In the genomic region with DNA sequence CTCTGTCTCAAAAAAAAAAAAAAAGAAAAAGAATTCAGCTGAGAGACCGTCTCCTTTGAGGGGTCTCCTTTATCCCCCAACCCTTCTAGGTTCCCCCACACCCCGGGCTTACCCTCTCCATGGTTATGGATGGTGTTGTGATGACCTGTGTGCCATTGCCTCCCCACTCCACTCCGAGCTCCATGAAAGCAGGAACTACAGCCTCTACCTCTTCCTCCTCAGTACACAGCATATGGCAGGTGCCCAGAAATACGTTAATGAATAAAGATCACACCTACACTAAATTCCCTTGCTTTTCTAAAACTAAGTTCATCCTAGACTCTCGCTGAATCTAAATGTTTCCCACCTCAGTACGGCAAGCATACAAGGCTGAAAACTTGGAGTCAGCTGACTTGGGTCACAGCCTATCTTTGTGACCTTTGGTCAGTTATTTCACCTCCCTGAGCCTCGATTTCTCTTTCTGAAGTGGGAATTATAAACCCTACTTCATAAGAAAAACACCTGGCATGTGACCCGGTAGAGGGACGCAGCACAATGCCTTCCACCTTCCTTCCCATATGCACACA, we compare ENCODE assay signal across 1 cellular context.
TF ChIP-seq lines count a peak whose summit lies in the region.

No MANE protein-coding gene starts in this region.

TF ChIP-seq in HCT116, 20 proteins besides CTCF, POLR2A, EP300 and RAD21 (continued from another document):
- TF ChIP-seq, protein P1, sequence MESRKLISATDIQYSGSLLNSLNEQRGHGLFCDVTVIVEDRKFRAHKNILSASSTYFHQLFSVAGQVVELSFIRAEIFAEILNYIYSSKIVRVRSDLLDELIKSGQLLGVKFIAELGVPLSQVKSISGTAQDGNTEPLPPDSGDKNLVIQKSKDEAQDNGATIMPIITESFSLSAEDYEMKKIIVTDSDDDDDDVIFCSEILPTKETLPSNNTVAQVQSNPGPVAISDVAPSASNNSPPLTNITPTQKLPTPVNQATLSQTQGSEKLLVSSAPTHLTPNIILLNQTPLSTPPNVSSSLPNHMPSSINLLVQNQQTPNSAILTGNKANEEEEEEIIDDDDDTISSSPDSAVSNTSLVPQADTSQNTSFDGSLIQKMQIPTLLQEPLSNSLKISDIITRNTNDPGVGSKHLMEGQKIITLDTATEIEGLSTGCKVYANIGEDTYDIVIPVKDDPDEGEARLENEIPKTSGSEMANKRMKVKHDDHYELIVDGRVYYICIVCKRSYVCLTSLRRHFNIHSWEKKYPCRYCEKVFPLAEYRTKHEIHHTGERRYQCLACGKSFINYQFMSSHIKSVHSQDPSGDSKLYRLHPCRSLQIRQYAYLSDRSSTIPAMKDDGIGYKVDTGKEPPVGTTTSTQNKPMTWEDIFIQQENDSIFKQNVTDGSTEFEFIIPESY (IDR thresholded peaks at IDR 0.05; ENCODE audit: extremely low read depth, insufficient replicate concordance, low read length): no peak
- TF ChIP-seq EZH2 (IDR thresholded peaks at IDR 0.05): no peak
- no peak for TF ChIP-seq SIN3A (IDR thresholded peaks at IDR 0.05; ENCODE audit: low read depth)
- TF ChIP-seq, protein P2, sequence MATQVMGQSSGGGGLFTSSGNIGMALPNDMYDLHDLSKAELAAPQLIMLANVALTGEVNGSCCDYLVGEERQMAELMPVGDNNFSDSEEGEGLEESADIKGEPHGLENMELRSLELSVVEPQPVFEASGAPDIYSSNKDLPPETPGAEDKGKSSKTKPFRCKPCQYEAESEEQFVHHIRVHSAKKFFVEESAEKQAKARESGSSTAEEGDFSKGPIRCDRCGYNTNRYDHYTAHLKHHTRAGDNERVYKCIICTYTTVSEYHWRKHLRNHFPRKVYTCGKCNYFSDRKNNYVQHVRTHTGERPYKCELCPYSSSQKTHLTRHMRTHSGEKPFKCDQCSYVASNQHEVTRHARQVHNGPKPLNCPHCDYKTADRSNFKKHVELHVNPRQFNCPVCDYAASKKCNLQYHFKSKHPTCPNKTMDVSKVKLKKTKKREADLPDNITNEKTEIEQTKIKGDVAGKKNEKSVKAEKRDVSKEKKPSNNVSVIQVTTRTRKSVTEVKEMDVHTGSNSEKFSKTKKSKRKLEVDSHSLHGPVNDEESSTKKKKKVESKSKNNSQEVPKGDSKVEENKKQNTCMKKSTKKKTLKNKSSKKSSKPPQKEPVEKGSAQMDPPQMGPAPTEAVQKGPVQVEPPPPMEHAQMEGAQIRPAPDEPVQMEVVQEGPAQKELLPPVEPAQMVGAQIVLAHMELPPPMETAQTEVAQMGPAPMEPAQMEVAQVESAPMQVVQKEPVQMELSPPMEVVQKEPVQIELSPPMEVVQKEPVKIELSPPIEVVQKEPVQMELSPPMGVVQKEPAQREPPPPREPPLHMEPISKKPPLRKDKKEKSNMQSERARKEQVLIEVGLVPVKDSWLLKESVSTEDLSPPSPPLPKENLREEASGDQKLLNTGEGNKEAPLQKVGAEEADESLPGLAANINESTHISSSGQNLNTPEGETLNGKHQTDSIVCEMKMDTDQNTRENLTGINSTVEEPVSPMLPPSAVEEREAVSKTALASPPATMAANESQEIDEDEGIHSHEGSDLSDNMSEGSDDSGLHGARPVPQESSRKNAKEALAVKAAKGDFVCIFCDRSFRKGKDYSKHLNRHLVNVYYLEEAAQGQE (IDR thresholded peaks at IDR 0.05; ENCODE audit: low read depth): no peak
- TF ChIP-seq YY1 (IDR thresholded peaks at IDR 0.05; ENCODE audit: extremely low read depth, insufficient replicate concordance, low read depth, low read length): no peak
- TF ChIP-seq FOSL1 (IDR thresholded peaks at IDR 0.05; ENCODE audit: low read depth): no peak
- no peak for TF ChIP-seq ELF1 (IDR thresholded peaks at IDR 0.05; ENCODE audit: borderline replicate concordance, low read depth)
- TF ChIP-seq, protein P3, sequence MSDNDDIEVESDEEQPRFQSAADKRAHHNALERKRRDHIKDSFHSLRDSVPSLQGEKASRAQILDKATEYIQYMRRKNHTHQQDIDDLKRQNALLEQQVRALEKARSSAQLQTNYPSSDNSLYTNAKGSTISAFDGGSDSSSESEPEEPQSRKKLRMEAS (IDR thresholded peaks at IDR 0.05): no peak
- TF ChIP-seq EGR1 (IDR thresholded peaks at IDR 0.05; ENCODE audit: low read depth): no peak
- TF ChIP-seq EZH2phosphoT487 (IDR thresholded peaks at IDR 0.05; ENCODE audit: borderline replicate concordance): no peak
- no peak for TF ChIP-seq ZNF274 (IDR thresholded peaks at IDR 0.05; ENCODE audit: low read depth, low read length)
- TF ChIP-seq CEBPB (IDR thresholded peaks at IDR 0.05; ENCODE audit: low read depth): no peak
